In genomic region chr7:17946591-17946990, GRCh38 we compare ENCODE assay signal across 9 cellular contexts. TPM values are rescaled to one million over a fixed set of nuclear protein-coding genes. Genes with fewer than 3 reads are reported as not detected.
DNase-seq lines count a peak whose midpoint lies in the region; ATAC-seq and TF ChIP-seq lines count a peak whose summit lies in the region.
"Had no signal": no experiment of that assay in that cellular context is flagged by ENCODE, and none has a peak within 500 bp of the region (broad histone marks: within the 10 kb centered on the region; RNA-seq: fewer than 3 reads in every experiment).

No MANE protein-coding gene starts in this region.

- H3K9me3 ChIP-seq in ascending aorta = no peaks in the 10 kb centered on the region

- no peak overlapping the region for H3K27ac Mint-ChIP-seq in activated naive CD8-positive, alpha-beta T cell treated with anti-CD3 and anti-CD28 coated beads, Interleukin-2, amount 10 ng/mL, durations not matched to agents 7 days and 5 days

- peaks cover 4% of the 10 kb centered on the region for H3K36me3 Mint-ChIP-seq in activated naive CD8-positive, alpha-beta T cell treated with anti-CD3 and anti-CD28 coated beads, Interleukin-2, amount 10 ng/mL, durations not matched to agents 7 days and 5 days

- H3K27me3 ChIP-seq in GM06990 (replicated peaks; ENCODE audit: control insufficient read depth, insufficient read depth, low read length) (no peaks in the 10 kb centered on the region), ascending aorta (no peaks in the 10 kb centered on the region)

- DNase-seq in GM06990 (ENCODE audit: extremely low read depth, insufficient read length) (peak; percentile 28), NCI-H2171 (lab: John Stamatoyannopoulos, UW) (no peak), ascending aorta (ENCODE audit: low spot score in 2 of 2) (no peak), head of caudate nucleus (no peak), NCI-H510A treated with DMSO at 0.1 percent for 48 hours (lab: John Stamatoyannopoulos, UW) (no peak)
- no peak for DNase-seq in activated naive CD8-positive, alpha-beta T cell treated with anti-CD3 and anti-CD28 coated beads, Interleukin-2, amount 10 ng/mL, durations not matched to agents 7 days and 5 days
- DNase-seq: DND-41 had no signal

- H3K4me3 Mint-ChIP-seq in activated naive CD8-positive, alpha-beta T cell treated with anti-CD3 and anti-CD28 coated beads, Interleukin-2, amount 10 ng/mL, durations not matched to agents 7 days and 5 days = peak overlapping the region; percentile 67

- POLR2A ChIA-PET in activated naive CD8-positive, alpha-beta T cell treated with anti-CD3 and anti-CD28 coated beads, Interleukin-2, amount 10 ng/mL, durations not matched to agents 7 days and 5 days (lab: Charles Lee) = interaction anchor here (1.0 kb wide), 1 partner anchor 9 kb away, joined by 4 read pairs; no protein-coding TSS in a partner anchor

- H3K36me3 ChIP-seq in GM06990 (ENCODE audit: control insufficient read depth, insufficient read depth, low read length) (no peaks in the 10 kb centered on the region), ascending aorta (no peaks in the 10 kb centered on the region)

- H3K9me3 Mint-ChIP-seq in activated naive CD8-positive, alpha-beta T cell treated with anti-CD3 and anti-CD28 coated beads, Interleukin-2, amount 10 ng/mL, durations not matched to agents 7 days and 5 days = no peaks in the 10 kb centered on the region

- H3K4me3 ChIP-seq in GM06990 (replicated peaks; ENCODE audit: low read depth, low read length) = no peak overlapping the region
- no peak overlapping the region for H3K4me3 ChIP-seq in ascending aorta

- TF ChIP-seq CTCF in GM06990 (IDR thresholded peaks at IDR 0.05; ENCODE audit: insufficient read depth, low read length, poor library complexity, severe bottlenecking) (no peak), ascending aorta (IDR thresholded peaks at IDR 0.05) (no peak)

- ATAC-seq in GM19467 (IDR thresholded peaks at IDR 0.05; ENCODE audit: unreplicated experiment) (peak; percentile 60), HG03342 (IDR thresholded peaks at IDR 0.05; ENCODE audit: unreplicated experiment) (peak; percentile 68)
- peak; percentile 50 for ATAC-seq in activated naive CD8-positive, alpha-beta T cell treated with anti-CD3 and anti-CD28 coated beads, Interleukin-2, amount 10 ng/mL, durations not matched to agents 7 days and 5 days (ENCODE audit: low read depth)

- H3K4me1 Mint-ChIP-seq in activated naive CD8-positive, alpha-beta T cell treated with anti-CD3 and anti-CD28 coated beads, Interleukin-2, amount 10 ng/mL, durations not matched to agents 7 days and 5 days = peaks cover 15% of the 10 kb centered on the region

- peaks cover 3% of the 10 kb centered on the region for H3K27me3 Mint-ChIP-seq in activated naive CD8-positive, alpha-beta T cell treated with anti-CD3 and anti-CD28 coated beads, Interleukin-2, amount 10 ng/mL, durations not matched to agents 7 days and 5 days

- no peak overlapping the region for H3K27ac ChIP-seq in ascending aorta

- intact Hi-C loops in ascending aorta (cut with DNase I) (loop anchor here (10.0 kb wide), 1 partner anchor 652 kb away; the partner anchor contains the start of gene AHR), head of caudate nucleus (cut with DNase I) (no loop called here)

- H3K4me1 ChIP-seq in ascending aorta = peaks cover 0 to 2% of the 10 kb centered on the region in 2 donors

RNA-seq across cellular contexts. Expression of gene SNX13, which starts 6.3 kb away (rescaled TPM):
- 10 to 100 TPM; 29.3 to 35.1 TPM for total RNA-seq in activated naive CD8-positive, alpha-beta T cell treated with anti-CD3 and anti-CD28 coated beads, Interleukin-2, amount 10 ng/mL, durations not matched to agents 7 days and 5 days
- 26.2 TPM for total RNA-seq in ascending aorta
